11 cellular contexts compared by ENCODE assay signal in the genomic region with DNA sequence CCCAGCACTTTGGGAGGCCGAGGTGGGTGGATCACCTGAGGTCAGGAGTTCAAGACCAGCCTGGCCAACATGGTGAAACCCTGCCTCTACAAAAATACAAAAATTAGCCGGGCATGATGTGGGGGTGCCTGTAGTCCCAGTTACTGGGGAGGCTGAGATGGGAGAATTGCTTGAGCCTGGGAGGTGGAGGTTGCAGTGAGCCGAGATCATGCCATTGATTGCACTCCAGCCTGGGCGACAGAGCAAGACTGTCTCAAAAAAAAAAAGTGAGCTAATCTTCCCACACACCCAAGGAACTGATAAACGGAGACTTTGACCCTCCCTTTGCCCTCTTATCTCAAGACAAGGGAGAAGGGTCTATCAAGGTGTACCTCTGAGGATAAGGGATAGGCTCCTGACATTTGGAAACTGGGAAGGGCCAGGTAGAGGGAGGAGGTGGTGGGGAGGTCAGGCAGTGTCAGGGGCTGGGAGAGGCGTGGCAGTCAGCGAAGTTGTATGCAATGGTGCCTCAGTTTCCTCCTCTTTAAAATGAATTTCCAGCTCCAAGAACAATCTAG. TPM values are rescaled to one million over a fixed set of nuclear protein-coding genes. Genes with fewer than 3 reads are reported as not detected.
A peak's percentile ranks its signal among the peaks of the same experiment; 100 is the strongest.
DNase-seq lines count a peak whose midpoint lies in the region; ATAC-seq, FAIRE-seq and TF ChIP-seq lines count a peak whose summit lies in the region.
"Not testable (repeated sequence)": the region's sequence is repeated elsewhere in the genome, so short reads cannot be mapped to it uniquely, and the experiment has no call there.
"Had no signal": no experiment of that assay in that cellular context is flagged by ENCODE, and none has a peak within 500 bp of the region (broad histone marks: within the 10 kb centered on the region; RNA-seq: fewer than 3 reads in every experiment).

No MANE protein-coding gene starts in this region.

- not testable (repeated sequence) for H3K36me3 ChIP-seq in K562 (ENCODE audit: control insufficient read depth, insufficient read depth, low read length); mucosa of descending colon (ENCODE audit: low read depth); osteoblast (ENCODE audit: insufficient read depth, low read length); transverse colon

- not testable (repeated sequence) for H2AFZ ChIP-seq in K562 (ENCODE audit: low read depth, low read length); osteoblast (ENCODE audit: low read length)

- not testable (repeated sequence) for H3K4me3 ChIP-seq in K562; mucosa of descending colon; osteoblast (ENCODE audit: insufficient read depth, low read length); transverse colon

- H3K9me3 Mint-ChIP-seq in CD4-positive, alpha-beta T cell, result not testable (repeated sequence)

- TF ChIP-seq RAD21 in K562 (CRISPR knock-in tag; conservative IDR thresholded peaks at IDR 0.05 in 1 of 2, IDR thresholded peaks at IDR 0.05 in 1 of 2), result not testable (repeated sequence)

- BruUV-seq in K562 (replicated peaks; lab: Mats Ljungman, UMichigan), result not testable (repeated sequence)

- intact Hi-C loops in CD4-positive, alpha-beta T cell (cut with DNase I, micrococcal nuclease); K562 (cut with micrococcal nuclease); mucosa of descending colon (cut with DNase I, micrococcal nuclease); transverse colon (cut with DNase I; ENCODE audit: low total_unique reads): not testable (repeated sequence)

- DNase-seq in CD4-positive, alpha-beta T cell, result not testable (repeated sequence)
- DNase-seq in LoVo (ENCODE audit: low spot score) (peak; percentile 27), K562 (ENCODE audit: extremely low read depth in 1 of 4, low spot score in 3 of 4) (peak in 2 of 4 experiments; percentile 32 to 61), erythroblast (lab: John Stamatoyannopoulos, UW) (peak; percentile 30 to 74), mucosa of descending colon (peak in 1 of 3 donors; percentile 78), osteoblast (ENCODE audit: insufficient read length, low spot score, missing footprints) (peak; percentile 73), transverse colon (peak; percentile 51)

- peak; percentile 44 for FAIRE-seq in K562 (lab: Jason Lieb, UNC)

- H3K27me3 ChIP-seq in CD4-positive, alpha-beta T cell (ENCODE audit: control insufficient read depth, insufficient read depth, low read length); K562 (ENCODE audit: control insufficient read depth in 2 of 2, insufficient read depth in 2 of 2, low read length in 2 of 2); osteoblast (ENCODE audit: insufficient read depth, low read length); transverse colon: not testable (repeated sequence)

- H3K9ac ChIP-seq in K562 (ENCODE audit: insufficient read depth in 1 of 2, low read depth in 2 of 2, low read length in 2 of 2), result not testable (repeated sequence)

- H3K36me3 Mint-ChIP-seq in CD4-positive, alpha-beta T cell (ENCODE audit: low read depth), result not testable (repeated sequence)

- H3K27me3 Mint-ChIP-seq in CD4-positive, alpha-beta T cell, result not testable (repeated sequence)

- H3K79me2 ChIP-seq in K562 (ENCODE audit: control insufficient read depth, insufficient read depth, low read length); osteoblast (ENCODE audit: insufficient read depth, low read length): not testable (repeated sequence)

- not testable (repeated sequence) for ATAC-seq in CD4-positive, alpha-beta T cell (ENCODE audit: poor library complexity); K562
- ATAC-seq in mucosa of descending colon, result peak; percentile 42

- not testable (repeated sequence) for TF ChIP-seq CTCF in CD4-positive, alpha-beta T cell (IDR thresholded peaks at IDR 0.05); K562 (IDR thresholded peaks at IDR 0.05 in 2 of 3, conservative IDR thresholded peaks at IDR 0.05 in 1 of 3; ENCODE audit: insufficient read depth in 2 of 3, low read depth in 1 of 3, low read length in 3 of 3); mucosa of descending colon (IDR thresholded peaks at IDR 0.05); osteoblast (IDR thresholded peaks at IDR 0.05; ENCODE audit: extremely low read depth, low read depth, low read length); transverse colon (IDR thresholded peaks at IDR 0.05)

- H3K4me1 ChIP-seq in K562 (replicated peaks in 1 of 2; ENCODE audit: control insufficient read depth in 2 of 2, insufficient read depth in 2 of 2, low read length in 2 of 2) (peaks cover 5 to 13% of the 10 kb centered on the region in 2 experiments; a peak in 3 of 5 replicates), mucosa of descending colon (ENCODE audit: low read depth) (peaks cover 19% of the 10 kb centered on the region), transverse colon (peaks cover 0 to 47% (median 13%) of the 10 kb centered on the region in 4 donors)
- not testable (repeated sequence) for H3K4me1 ChIP-seq in osteoblast (ENCODE audit: insufficient read depth, low read length)

- H4K20me1 ChIP-seq in K562 (replicated peaks; ENCODE audit: control insufficient read depth, insufficient read depth, low read length); osteoblast (ENCODE audit: insufficient read depth, low read length): not testable (repeated sequence)

- TF ChIP-seq POLR2A in K562 (conservative IDR thresholded peaks at IDR 0.05); erythroblast (IDR thresholded peaks at IDR 0.05; ENCODE audit: low read length); transverse colon (IDR thresholded peaks at IDR 0.05): not testable (repeated sequence)

- H3K9me3 ChIP-seq in CD4-positive, alpha-beta T cell (ENCODE audit: control insufficient read depth, low read length); K562 (replicated peaks; ENCODE audit: control insufficient read depth, insufficient read depth, low read depth, low read length); mucosa of descending colon; osteoblast (ENCODE audit: low read depth, low read length); transverse colon: not testable (repeated sequence)

- in situ Hi-C loops in K562 (cut with MboI), result not testable (repeated sequence)
- in situ Hi-C loops in transverse colon (cut with MboI; ENCODE audit: low pct_ligation_motif_present in 1 of 4, low pct_unique_long_range_greater_than_20kb in 1 of 4, low sequenced_read_pairs in 3 of 4), result loop anchor here in 1 of 4 donors (25.0 kb wide), 1 partner anchor 127 kb away; no protein-coding TSS in a partner anchor

- not testable (repeated sequence) for H3K4me1 Mint-ChIP-seq in CD4-positive, alpha-beta T cell (ENCODE audit: low read depth)

- TF ChIP-seq EP300 in K562 (IDR thresholded peaks at IDR 0.05; ENCODE audit: low read length), result peak; percentile 62; the same call in 1 of the 2 replicates
- TF ChIP-seq EP300 in transverse colon (IDR thresholded peaks at IDR 0.05; ENCODE audit: low read depth), result not testable (repeated sequence)

- not testable (repeated sequence) for H3K27ac Mint-ChIP-seq in CD4-positive, alpha-beta T cell

- POLR2A ChIA-PET in CD4-positive, alpha-beta T cell (lab: Charles Lee), result not testable (repeated sequence)
- POLR2A ChIA-PET in K562 (lab: Yijun Ruan, JAX), result interaction anchor here (1.3 kb wide), 1 partner anchor 9 kb away, joined by 3 read pairs; no protein-coding TSS in a partner anchor

- WGBS in K562 (ENCODE audit: insufficient coverage, low coverage, missing lambda C conversion rate), result 11% methylated on average over 7 of the region's 7 CpGs
- WGBS in transverse colon (ENCODE audit: low coverage in 1 of 2), 2 donors, result 41 to 61% methylated on average over 4 to 7 of the region's 7 CpGs

- CTCF ChIA-PET in CD4-positive, alpha-beta T cell (lab: Charles Lee); K562 (lab: Yijun Ruan, JAX; ENCODE audit: low intra/inter-chr PET ratio): not testable (repeated sequence)

- H3K9me1 ChIP-seq in K562 (ENCODE audit: control insufficient read depth, insufficient read depth, low read length), result not testable (repeated sequence)

- peak overlapping the region; percentile 15 for H3K4me3 Mint-ChIP-seq in CD4-positive, alpha-beta T cell

- peak overlapping the region; percentile 21; the same call in 1 of the 2 replicates for H3K4me2 ChIP-seq in K562 (ENCODE audit: insufficient read depth, low read length)
- not testable (repeated sequence) for H3K4me2 ChIP-seq in osteoblast (ENCODE audit: insufficient read depth, low read length)

- H3K27ac ChIP-seq in CD4-positive, alpha-beta T cell (ENCODE audit: low read depth, low read length); K562 (ENCODE audit: extremely low read depth, low read depth, low read length); osteoblast (ENCODE audit: low read depth, low read length): not testable (repeated sequence)
- H3K27ac ChIP-seq in transverse colon, result peak overlapping the region; percentile 67 to 68 (median 67)

RNA-seq across cellular contexts. Expression of a gene that starts 4.8 kb away (rescaled TPM):
- total RNA-seq in CD4-positive, alpha-beta T cell, result 1 to 10 TPM; 2.6 to 3.4 TPM
- total RNA-seq in K562 (2011; cell fraction: chromatin; rRNA removed; ENCODE audit: low replicate concordance), result 18.8 and 42.3 TPM in 2 replicates
- 20.7 and 22.8 TPM in 2 replicates for total RNA-seq in K562 (2011; cell fraction: nucleolus; rRNA removed)
- 12.6 and 17.6 TPM in 2 replicates for total RNA-seq in K562 (2011; cell fraction: nucleoplasm; rRNA removed)
- total RNA-seq in K562 (2014; rRNA removed), result 14.5 and 19.3 TPM in 2 replicates
- 7.0 and 12.7 TPM in 2 replicates for total RNA-seq in K562 (2014; rRNA removed; fragmentation: Illumina TruSeq; extraction: Trizol)
- total RNA-seq in K562 (2015; rRNA removed; fragmentation: Illumina TruSeq; extraction: Trizol), result 13.4 and 16.5 TPM in 2 replicates
- 24.3 and 24.8 TPM in 2 replicates for total RNA-seq in K562 (2021)
- 3.6 and 9.7 TPM in 2 replicates for polyA plus RNA-seq in K562 (2011; rRNA removed)
- polyA plus RNA-seq in K562 (2011; cell fraction: cytosol; rRNA removed), result 11.1 and 14.7 TPM in 2 replicates
- polyA plus RNA-seq in K562 (2011; cell fraction: nucleus; rRNA removed), result 18.1 and 22.6 TPM in 2 replicates
- 22.6 and 23.5 TPM in 2 replicates for polyA plus RNA-seq in K562 (2012)
- polyA plus RNA-seq in K562 (2014; fragmentation: Illumina TruSeq; extraction: Trizol), result 23.5 and 24.5 TPM in 2 replicates
- under 1 TPM; 0.18 to 0.21 TPM for polyA plus RNA-seq in K562 (2014; fragmentation: Nextera tagmentation; extraction: Ambion mirVana)
- polyA plus RNA-seq in K562 (2014; rRNA removed), result 16.6 and 18.2 TPM in 2 replicates
- 1.6 and 10.8 TPM in 2 replicates for polyA minus RNA-seq in K562 (2011; rRNA and poly(A)+ RNA removed)
- 10.8 and 11.5 TPM in 2 replicates for polyA minus RNA-seq in K562 (2011; cell fraction: cytosol; rRNA and poly(A)+ RNA removed)
- 4.6 and 5.7 TPM in 2 replicates for polyA minus RNA-seq in K562 (2011; cell fraction: nucleus; rRNA and poly(A)+ RNA removed)
- total RNA-seq in mucosa of descending colon, result 100 to 1,000 TPM; 182 to 349 (median 234) TPM
- total RNA-seq in osteoblast, result 73.7 and 74.2 TPM in 2 replicates
- total RNA-seq in transverse colon, result 100 to 1,000 TPM; 160 to 467 (median 242) TPM

RNA-seq across cellular contexts. Expression of a gene that starts 27.1 kb away (rescaled TPM):
- 100 to 1,000 TPM; 722 to 793 TPM for total RNA-seq in CD4-positive, alpha-beta T cell
- 147 and 335 TPM in 2 replicates for total RNA-seq in K562 (2011; cell fraction: chromatin; rRNA removed; ENCODE audit: low replicate concordance)
- total RNA-seq in K562 (2011; cell fraction: nucleolus; rRNA removed), result 259 and 282 TPM in 2 replicates
- total RNA-seq in K562 (2011; cell fraction: nucleoplasm; rRNA removed), result 209 and 242 TPM in 2 replicates
- total RNA-seq in K562 (2014; rRNA removed), result 264 and 355 TPM in 2 replicates
- total RNA-seq in K562 (2014; rRNA removed; fragmentation: Illumina TruSeq; extraction: Trizol), result 75.8 and 89.1 TPM in 2 replicates
- total RNA-seq in K562 (2015; rRNA removed; fragmentation: Illumina TruSeq; extraction: Trizol), result 172 and 178 TPM in 2 replicates
- 347 and 360 TPM in 2 replicates for total RNA-seq in K562 (2021)
- polyA plus RNA-seq in K562 (2011; rRNA removed), result 280 and 366 TPM in 2 replicates
- 357 and 770 TPM in 2 replicates for polyA plus RNA-seq in K562 (2011; cell fraction: cytosol; rRNA removed)
- polyA plus RNA-seq in K562 (2011; cell fraction: nucleus; rRNA removed), result 343 and 561 TPM in 2 replicates
- polyA plus RNA-seq in K562 (2012), result 396 and 430 TPM in 2 replicates
- polyA plus RNA-seq in K562 (2014; fragmentation: Illumina TruSeq; extraction: Trizol), result 235 and 381 TPM in 2 replicates
- polyA plus RNA-seq in K562 (2014; fragmentation: Nextera tagmentation; extraction: Ambion mirVana), result 1 to 10 TPM; 2.0 to 6.2 TPM
- polyA plus RNA-seq in K562 (2014; rRNA removed), result 316 and 334 TPM in 2 replicates
- polyA minus RNA-seq in K562 (2011; rRNA and poly(A)+ RNA removed), result 222 and 305 TPM in 2 replicates
- polyA minus RNA-seq in K562 (2011; cell fraction: cytosol; rRNA and poly(A)+ RNA removed), result 290 and 401 TPM in 2 replicates
- polyA minus RNA-seq in K562 (2011; cell fraction: nucleus; rRNA and poly(A)+ RNA removed), result 64.5 and 71.5 TPM in 2 replicates
- 100 to 1,000 TPM; 427 to 664 (median 556) TPM for total RNA-seq in mucosa of descending colon
- 209 and 211 TPM in 2 replicates for total RNA-seq in osteoblast
- total RNA-seq in transverse colon, result 100 to 1,000 TPM; 307 to 561 (median 400) TPM

RNA-seq across cellular contexts. Expression of a gene that starts 46.5 kb away (rescaled TPM):
- 10 to 100 TPM; 12.1 to 14.9 TPM for total RNA-seq in CD4-positive, alpha-beta T cell
- 0.35 TPM in 1 of 2 replicates, not detected in the other for total RNA-seq in K562 (2011; cell fraction: chromatin; rRNA removed; ENCODE audit: low replicate concordance)
- 0.13 and 0.17 TPM in 2 replicates for total RNA-seq in K562 (2011; cell fraction: nucleolus; rRNA removed)
- not detected in 2 replicates for total RNA-seq in K562 (2011; cell fraction: nucleoplasm; rRNA removed)
- total RNA-seq in K562 (2014; rRNA removed) (0.09 TPM in 1 of 2 replicates, not detected in the other), K562 (2014; rRNA removed; fragmentation: Illumina TruSeq; extraction: Trizol) (0.07 and 0.13 TPM in 2 replicates), K562 (2015; rRNA removed; fragmentation: Illumina TruSeq; extraction: Trizol) (0.19 and 0.22 TPM in 2 replicates), K562 (2021) (0.13 and 0.24 TPM in 2 replicates), mucosa of descending colon (1 to 10 TPM; 1.9 to 6.2 (median 4.3) TPM), osteoblast (0.36 TPM in 1 of 2 replicates, not detected in the other), transverse colon (1 to 10 TPM in 2 of 4 donors, not detected in 2; 1.9 to 2.2 TPM)
- polyA plus RNA-seq in K562 (2011; rRNA removed) (0.19 and 0.22 TPM in 2 replicates), K562 (2014; fragmentation: Illumina TruSeq; extraction: Trizol) (0.10 and 0.22 TPM in 2 replicates), K562 (2014; fragmentation: Nextera tagmentation; extraction: Ambion mirVana) (under 1 TPM in 1 of 2 experiments, not detected in 1; 0.03 TPM), K562 (2014; rRNA removed) (0.11 and 0.35 TPM in 2 replicates)
- 0.18 and 0.25 TPM in 2 replicates for polyA plus RNA-seq in K562 (2011; cell fraction: cytosol; rRNA removed)
- 0.29 and 0.40 TPM in 2 replicates for polyA plus RNA-seq in K562 (2011; cell fraction: nucleus; rRNA removed)
- polyA plus RNA-seq in K562 (2012), result 0.65 and 0.76 TPM in 2 replicates
- 0.27 TPM in 1 of 2 replicates, not detected in the other for polyA minus RNA-seq in K562 (2011; rRNA and poly(A)+ RNA removed)
- not detected in 2 replicates for polyA minus RNA-seq in K562 (2011; cell fraction: cytosol; rRNA and poly(A)+ RNA removed)
- polyA minus RNA-seq in K562 (2011; cell fraction: nucleus; rRNA and poly(A)+ RNA removed), result 0.13 TPM in 1 of 2 replicates, not detected in the other
- total RNA-seq: Daoy, H4, H9 had no signal
- polyA plus RNA-seq: AG04450 had no signal
